9 cellular contexts compared by ENCODE assay signal in genomic region chr19:1258161-1258492, GRCh38. TPM values are rescaled to one million over a fixed set of nuclear protein-coding genes. Genes with fewer than 3 reads are reported as not detected.
DNase-seq lines count a peak whose midpoint lies in the region; ATAC-seq, FAIRE-seq and TF ChIP-seq lines count a peak whose summit lies in the region.
"Had no signal": no experiment of that assay in that cellular context is flagged by ENCODE, and none has a peak within 500 bp of the region (broad histone marks: within the 10 kb centered on the region; RNA-seq: fewer than 3 reads in every experiment).

No MANE protein-coding gene starts in this region.

- H3K79me2 ChIP-seq in fibroblast of lung (ENCODE audit: control insufficient read depth, insufficient read depth, low read length), result peaks cover 45% of the 10 kb centered on the region

- H3K36me3 ChIP-seq in RWPE2 (ENCODE audit: low read depth), result peaks cover 52% of the 10 kb centered on the region
- peaks cover 41% of the 10 kb centered on the region for H3K36me3 ChIP-seq in fibroblast of lung (ENCODE audit: control insufficient read depth, insufficient read depth, low read length)
- peaks cover 8 to 57% (median 48%) of the 10 kb centered on the region in 6 donors for H3K36me3 ChIP-seq in spleen
- H3K36me3 ChIP-seq in aorta (ENCODE audit: control insufficient read depth in 1 of 2, insufficient read depth in 2 of 2, low read length in 1 of 2), result peaks cover 6 to 9% of the 10 kb centered on the region in 2 donors

- no peaks in the 10 kb centered on the region for H3K9me3 ChIP-seq in RWPE2 (ENCODE audit: severe bottlenecking)
- no peaks in the 10 kb centered on the region for H3K9me3 ChIP-seq in fibroblast of lung (ENCODE audit: control insufficient read depth, insufficient read depth, low read depth, low read length)
- H3K9me3 ChIP-seq in spleen, result no peaks in the 10 kb centered on the region
- H3K9me3 ChIP-seq in aorta (ENCODE audit: control insufficient read depth, low read length), result no peaks in the 10 kb centered on the region

- H3K27ac ChIP-seq in RWPE2 (ENCODE audit: poor library complexity, severe bottlenecking) (peak overlapping the region; percentile 97), fibroblast of lung (ENCODE audit: insufficient read depth, low read length) (peak overlapping the region; percentile 54), spleen (peak overlapping the region; percentile 93 to 100 (median 99)), aorta (ENCODE audit: low read depth in 1 of 2, low read length in 2 of 2) (no peak overlapping the region)

- H3K4me2 ChIP-seq in fibroblast of lung (ENCODE audit: extremely low read depth, insufficient read depth, low read length), result peak overlapping the region; percentile 26

- H3K4me1 ChIP-seq in RWPE2 (ENCODE audit: insufficient read depth, poor library complexity, severe bottlenecking) (peaks cover 42% of the 10 kb centered on the region), fibroblast of lung (ENCODE audit: control insufficient read depth, extremely low read depth, insufficient read depth, low read length) (peaks cover 60% of the 10 kb centered on the region), spleen (peaks cover 88 to 100% (median 98%) of the 10 kb centered on the region in 6 donors), aorta (ENCODE audit: control insufficient read depth in 1 of 2, insufficient read depth in 2 of 2, low read length in 2 of 2) (peaks cover 0 to 2% of the 10 kb centered on the region in 2 donors)

- H4K20me1 ChIP-seq in fibroblast of lung (ENCODE audit: control insufficient read depth, extremely low read depth, insufficient read depth, low read length), result no peaks in the 10 kb centered on the region

- intact Hi-C loops in spleen (cut with DNase I; ENCODE audit: low total_unique reads), result no loop called here
- intact Hi-C loops in aorta (cut with DNase I), result no loop called here

- H2AFZ ChIP-seq in fibroblast of lung (ENCODE audit: low read length), result no peak overlapping the region

- WGBS in spleen, 5 donors, result 53 to 78% (median 64%) methylated on average over 8 of the region's 8 CpGs
- 76 to 78% methylated on average over 8 of the region's 8 CpGs for WGBS in aorta, 2 donors

- ATAC-seq in RWPE2 (ENCODE audit: low read depth) (no peak), aorta (ENCODE audit: low FRiP score) (no peak)

- H3K9ac ChIP-seq in fibroblast of lung (ENCODE audit: insufficient read depth, low read length), result no peak overlapping the region

- no peak for TF ChIP-seq CTCF in RWPE2 (IDR thresholded peaks at IDR 0.05; ENCODE audit: poor library complexity, severe bottlenecking)
- no peak for TF ChIP-seq CTCF in fibroblast of lung (conservative IDR thresholded peaks at IDR 0.05 in 1 of 2, IDR thresholded peaks at IDR 0.05 in 1 of 2; ENCODE audit: low read depth in 1 of 2, low read length in 2 of 2)
- TF ChIP-seq CTCF in spleen (IDR thresholded peaks at IDR 0.05 in 8 of 11, conservative IDR thresholded peaks at IDR 0.05 in 3 of 11), result no peak

- no peak for DNase-seq in GM12891 (ENCODE audit: insufficient read length, low spot score)
- DNase-seq in RWPE2 (ENCODE audit: low spot score), result no peak
- DNase-seq in fibroblast of lung (ENCODE audit: low read depth in 2 of 2), result no peak
- peak; percentile 84 for DNase-seq in spleen
- no peak for DNase-seq in DMS79 treated with DMSO at 0.1 percent for 48 hours (lab: John Stamatoyannopoulos, UW)
- DNase-seq in urothelium cell line (ENCODE audit: low spot score), result no peak
- no peak for DNase-seq in NCI-H2107 (lab: John Stamatoyannopoulos, UW)
- DNase-seq in aorta, result no peak
- DNase-seq: NCI-H774 had no signal

- TF ChIP-seq POLR2A in GM12891 (IDR thresholded peaks at IDR 0.05; ENCODE audit: low read depth, low read length) (peak; percentile 37; the same call in 1 of the 2 replicates), spleen (IDR thresholded peaks at IDR 0.05) (no peak)

- FAIRE-seq in GM12891 (lab: Jason Lieb, UNC), result no peak
- FAIRE-seq in urothelium cell line (lab: Jason Lieb, UNC), result no peak

- no peak overlapping the region for H3K4me3 ChIP-seq in RWPE2 (ENCODE audit: severe bottlenecking)
- no peak overlapping the region for H3K4me3 ChIP-seq in fibroblast of lung (replicated peaks in 1 of 4; ENCODE audit: control extremely low read depth in 1 of 4, insufficient read depth in 1 of 4, low read depth in 3 of 4, low read length in 4 of 4)
- H3K4me3 ChIP-seq in spleen, result peak overlapping the region in 4 of 8 donors; percentile 7 to 78 (median 36)
- H3K4me3 ChIP-seq in aorta (ENCODE audit: low read length in 2 of 2), result no peak overlapping the region

- H3K27me3 ChIP-seq in RWPE2 (ENCODE audit: insufficient read depth, poor library complexity, severe bottlenecking) (no peaks in the 10 kb centered on the region), fibroblast of lung (ENCODE audit: control insufficient read depth, insufficient read depth, low read length) (no peaks in the 10 kb centered on the region), spleen (replicated peaks in 1 of 7) (no peaks in the 10 kb centered on the region), aorta (ENCODE audit: control insufficient read depth in 1 of 2, insufficient read depth in 2 of 2, low read length in 1 of 2) (no peaks in the 10 kb centered on the region)

TF ChIP-seq in GM12891, 5 proteins besides CTCF, POLR2A, EP300 and RAD21:
- TF ChIP-seq SPI1 (IDR thresholded peaks at IDR 0.05; ENCODE audit: low read depth, low read length), result no peak
- no peak for TF ChIP-seq POU2F2 (IDR thresholded peaks at IDR 0.05; ENCODE audit: low read depth, low read length)
- no peak; the same call in 1 of the 2 replicates for TF ChIP-seq POLR2AphosphoS5 (IDR thresholded peaks at IDR 0.05; ENCODE audit: low read depth, low read length)
- no peak for TF ChIP-seq TAF1 (IDR thresholded peaks at IDR 0.05; ENCODE audit: low read depth, low read length)
- no peak for TF ChIP-seq PAX5 (IDR thresholded peaks at IDR 0.05; ENCODE audit: insufficient read depth, low read length, severe bottlenecking)
TF ChIP-seq in GM12891: peak in this region for 0.

RNA-seq across cellular contexts. Expression of gene MIDN, which starts 9.7 kb away (rescaled TPM):
- 16.2 TPM for polyA plus RNA-seq in GM12891 (2012; ENCODE audit: low read depth, missing spikeins)
- total RNA-seq in fibroblast of lung, result 13.6 and 18.8 TPM in 2 replicates
- 12.0 and 18.0 TPM in 2 replicates for polyA plus RNA-seq in fibroblast of lung
- polyA plus RNA-seq in fibroblast of lung (2012), result 30.3 and 40.2 TPM in 2 replicates
- 27.6 and 36.6 TPM in 2 replicates for polyA minus RNA-seq in fibroblast of lung (ENCODE audit: low replicate concordance)
- 100 to 1,000 TPM in 4 of 7 donors, 10 to 100 TPM in 3; 42.1 to 223 (median 138) TPM for total RNA-seq in spleen
- polyA plus RNA-seq in spleen, result 10 to 100 TPM; 16.5 to 48.9 (median 19.1) TPM
- 100 to 1,000 TPM; 112 to 121 TPM for total RNA-seq in aorta
- 10 to 100 TPM; 11.8 to 27.4 TPM for polyA plus RNA-seq in aorta

RNA-seq across cellular contexts. Expression of gene CIRBP, which starts 11.0 kb away (rescaled TPM):
- polyA plus RNA-seq in GM12891 (2012; ENCODE audit: low read depth, missing spikeins), result 297 TPM
- 104 and 110 TPM in 2 replicates for total RNA-seq in fibroblast of lung
- 260 and 298 TPM in 2 replicates for polyA plus RNA-seq in fibroblast of lung
- 315 and 327 TPM in 2 replicates for polyA plus RNA-seq in fibroblast of lung (2012)
- polyA minus RNA-seq in fibroblast of lung (ENCODE audit: low replicate concordance), result 45.9 and 74.1 TPM in 2 replicates
- 100 to 1,000 TPM; 333 to 672 (median 514) TPM for total RNA-seq in spleen
- 100 to 1,000 TPM; 406 to 894 (median 843) TPM for polyA plus RNA-seq in spleen
- total RNA-seq in aorta, result 100 to 1,000 TPM; 391 to 397 TPM
- 1,000 to 10,000 TPM in 1 of 2 donors, 100 to 1,000 TPM in 1; 252 to 1,634 TPM for polyA plus RNA-seq in aorta

RNA-seq across cellular contexts. Expression of gene ATP5F1D, which starts 16.6 kb away (rescaled TPM):
- polyA plus RNA-seq in GM12891 (2012; ENCODE audit: low read depth, missing spikeins), result 209 TPM
- 13.4 and 20.5 TPM in 2 replicates for total RNA-seq in fibroblast of lung
- polyA plus RNA-seq in fibroblast of lung, result 53.8 and 79.8 TPM in 2 replicates
- polyA plus RNA-seq in fibroblast of lung (2012), result 174 and 278 TPM in 2 replicates
- 23.2 and 31.0 TPM in 2 replicates for polyA minus RNA-seq in fibroblast of lung (ENCODE audit: low replicate concordance)
- 100 to 1,000 TPM in 4 of 7 donors, 10 to 100 TPM in 3; 49.1 to 131 (median 102) TPM for total RNA-seq in spleen
- 100 to 1,000 TPM; 164 to 166 (median 165) TPM for polyA plus RNA-seq in spleen
- total RNA-seq in aorta, result 100 to 1,000 TPM in 1 of 2 donors, 10 to 100 TPM in 1; 92.8 to 102 TPM
- polyA plus RNA-seq in aorta, result 100 to 1,000 TPM; 131 to 164 TPM

RNA-seq across cellular contexts. Expression of gene FAM174C, which starts 17.2 kb away (rescaled TPM):
- 47.7 TPM for polyA plus RNA-seq in GM12891 (2012; ENCODE audit: low read depth, missing spikeins)
- total RNA-seq in fibroblast of lung (22.5 and 24.7 TPM in 2 replicates), spleen (10 to 100 TPM; 35.8 to 69.6 (median 43.9) TPM), aorta (10 to 100 TPM; 21.9 to 23.3 TPM)
- polyA plus RNA-seq in fibroblast of lung (16.1 and 23.7 TPM in 2 replicates), spleen (100 to 1,000 TPM in 1 of 3 donors, 10 to 100 TPM in 2; 82.9 to 134 (median 88.6) TPM), aorta (10 to 100 TPM; 43.8 to 68.8 TPM)
- polyA plus RNA-seq in fibroblast of lung (2012), result 34.6 and 64.3 TPM in 2 replicates
- 12.0 and 14.1 TPM in 2 replicates for polyA minus RNA-seq in fibroblast of lung (ENCODE audit: low replicate concordance)

RNA-seq across cellular contexts. Expression of gene CBARP, which starts 20.3 kb away (rescaled TPM):
- 1.5 TPM for polyA plus RNA-seq in GM12891 (2012; ENCODE audit: low read depth, missing spikeins)
- total RNA-seq in fibroblast of lung, result 1.5 TPM in 2 replicates
- 0.31 and 1.0 TPM in 2 replicates for polyA plus RNA-seq in fibroblast of lung
- polyA plus RNA-seq in fibroblast of lung (2012), result 2.1 and 5.0 TPM in 2 replicates
- polyA minus RNA-seq in fibroblast of lung (ENCODE audit: low replicate concordance), result 0.94 and 3.6 TPM in 2 replicates
- total RNA-seq in spleen, result 1 to 10 TPM in 1 of 7 donors, under 1 TPM in 5, not detected in 1; 0.12 to 1.2 (median 0.41) TPM
- polyA plus RNA-seq in spleen, result under 1 TPM in 2 of 3 donors, not detected in 1; 0.05 to 0.48 TPM
- total RNA-seq in aorta, result 1 to 10 TPM; 3.0 to 3.7 TPM
- polyA plus RNA-seq in aorta, result 1 to 10 TPM in 1 of 2 donors, under 1 TPM in 1; 0.88 to 1.1 TPM

Comparison
In these comparisons a context has a peak if more than half of its experiments do, and no peak if none do; other contexts are left out.
1. H3K27ac ChIP-seq: peak in RWPE2 (single experiment), fibroblast of lung (single experiment) and spleen (8 of 8); none in aorta (0 of 2).